ENCODE assay signal across 12 cellular contexts in genomic region chr6:52245425-52245824, GRCh38. TPM values are rescaled to one million over a fixed set of nuclear protein-coding genes. Genes with fewer than 3 reads are reported as not detected.
"Had no signal": no experiment of that assay in that cellular context is flagged by ENCODE, and none has a peak within 500 bp of the region (broad histone marks: within the 10 kb centered on the region; RNA-seq: fewer than 3 reads in every experiment).

No MANE protein-coding gene starts in this region.

- ATAC-seq: GM23338, HCT116 had no signal

- H3K4me1 Mint-ChIP-seq: GM23338, H9 had no signal

- H3K4me2 ChIP-seq: GM23338 had no signal

- H3K4me1 ChIP-seq: HAP-1 had no signal

- H3K9me3 ChIP-seq: HAP-1 had no signal

- H3K4me3 ChIP-seq: GM23248, GM23338, HAP-1 had no signal

- H3K27ac Mint-ChIP-seq: GM23338, H9, HFFc6 had no signal

- FAIRE-seq: H1, H54 had no signal

- H3K4me3 Mint-ChIP-seq: GM23338, H9, HFFc6 had no signal

- H3K9me3 Mint-ChIP-seq: GM23338, H9, HFFc6 had no signal

- H3K36me3 ChIP-seq: HAP-1 had no signal

- H3K27ac ChIP-seq: GM23248 had no signal

- H3K9ac ChIP-seq: GM23248 had no signal

- DNase-seq: GM23248, GOT3, H7, H9, HCEC 1CT, HFFc6 had no signal

- H2AFZ ChIP-seq: GM23248, GM23338 had no signal

RNA-seq across cellular contexts. Expression of gene IL17F, which starts 1.1 kb away (rescaled TPM):
- total RNA-seq: GM23248, GM23338, H1, H4, H7, H9, HFFc6 had no signal
- polyA plus RNA-seq: GM23248, GM23338 had no signal

RNA-seq across cellular contexts. Expression of gene IL17A, which starts 59.2 kb away (rescaled TPM):
- total RNA-seq: GM23248, GM23338, H1, H4, H9, HFFc6 had no signal
- polyA plus RNA-seq: GM23248, GM23338, H1 had no signal
